Comparison of ENCODE assay signal across 29 cellular contexts in genomic region chr1:194362327-194362726, GRCh38.
"Had no signal": no experiment of that assay in that cellular context is flagged by ENCODE, and none has a peak within 500 bp of the region (broad histone marks: within the 10 kb centered on the region; RNA-seq: fewer than 3 reads in every experiment).

No MANE protein-coding gene starts in this region.

- H3K36me3 ChIP-seq: neutrophil, pancreas, prostate gland, right atrium auricular region, right lobe of liver, sigmoid colon, suprapubic skin, tibial artery, transverse colon, upper lobe of right lung, uterus had no signal

- H3K4me1 ChIP-seq: pancreas, prostate gland, right atrium auricular region, right lobe of liver, sigmoid colon, suprapubic skin, testis, tibial artery, transverse colon, upper lobe of right lung, uterus had no signal

- ATAC-seq: naive thymus-derived CD8-positive, alpha-beta T cell; natural killer cell treated with Interleukin-12 subunit alpha and Interleukin-12 subunit beta and Interleukin-15 and Interleukin-18, amount 100 ng/mL, for 72 hours; pancreas; right lobe of liver; stimulated activated naive B cell treated with anti-CD40 and anti-IgM and Interleukin-4, amounts not matched to agents 10 μg/mL and 1 μg/mL and 100 μg/mL, for 72 hours; stimulated activated naive CD8-positive, alpha-beta T cell treated with anti-CD3 and anti-CD28 coated beads, Interleukin-15, amount 100 ng/mL, for 72 hours; upper lobe of right lung had no signal

- H3K4me1 Mint-ChIP-seq: naive thymus-derived CD8-positive, alpha-beta T cell; nephron progenitor cell; neural crest cell; stimulated activated effector memory CD8-positive, alpha-beta T cell treated with anti-CD3 and anti-CD28 coated beads, Interleukin-12 subunit alpha, Interleukin-12 subunit beta, amount 100 ng/mL, for 72 hours; stimulated activated naive B cell treated with anti-CD40 and anti-IgM and Interleukin-4, amounts not matched to agents 10 μg/mL and 1 μg/mL and 100 μg/mL, for 72 hours; stimulated activated naive CD8-positive, alpha-beta T cell treated with anti-CD3 and anti-CD28 coated beads, Interleukin-15, amount 100 ng/mL, for 72 hours had no signal

- H3K27ac Mint-ChIP-seq: naive thymus-derived CD8-positive, alpha-beta T cell; natural killer cell treated with Interleukin-12 subunit alpha and Interleukin-12 subunit beta and Interleukin-15 and Interleukin-18, amount 100 ng/mL, for 72 hours; nephron progenitor cell; stimulated activated effector memory CD8-positive, alpha-beta T cell treated with anti-CD3 and anti-CD28 coated beads, Interleukin-12 subunit alpha, Interleukin-12 subunit beta, amount 100 ng/mL, for 72 hours; stimulated activated naive B cell treated with anti-CD40 and anti-IgM and Interleukin-4, amounts not matched to agents 10 μg/mL and 1 μg/mL and 100 μg/mL, for 72 hours; stimulated activated naive CD8-positive, alpha-beta T cell treated with anti-CD3 and anti-CD28 coated beads, Interleukin-15, amount 100 ng/mL, for 72 hours; type B pancreatic cell had no signal

- H3K36me3 Mint-ChIP-seq: naive thymus-derived CD8-positive, alpha-beta T cell; natural killer cell treated with Interleukin-12 subunit alpha and Interleukin-12 subunit beta and Interleukin-15 and Interleukin-18, amount 100 ng/mL, for 72 hours; stimulated activated effector memory CD8-positive, alpha-beta T cell treated with anti-CD3 and anti-CD28 coated beads, Interleukin-12 subunit alpha, Interleukin-12 subunit beta, amount 100 ng/mL, for 72 hours; stimulated activated naive B cell treated with anti-CD40 and anti-IgM and Interleukin-4, amounts not matched to agents 10 μg/mL and 1 μg/mL and 100 μg/mL, for 72 hours; type B pancreatic cell had no signal

- H3K4me3 Mint-ChIP-seq: naive thymus-derived CD8-positive, alpha-beta T cell; natural killer cell treated with Interleukin-12 subunit alpha and Interleukin-12 subunit beta and Interleukin-15 and Interleukin-18, amount 100 ng/mL, for 72 hours; nephron progenitor cell; neural crest cell; stimulated activated effector memory CD8-positive, alpha-beta T cell treated with anti-CD3 and anti-CD28 coated beads, Interleukin-12 subunit alpha, Interleukin-12 subunit beta, amount 100 ng/mL, for 72 hours; stimulated activated naive B cell treated with anti-CD40 and anti-IgM and Interleukin-4, amounts not matched to agents 10 μg/mL and 1 μg/mL and 100 μg/mL, for 72 hours; stimulated activated naive CD8-positive, alpha-beta T cell treated with anti-CD3 and anti-CD28 coated beads, Interleukin-15, amount 100 ng/mL, for 72 hours; type B pancreatic cell had no signal

- H3K9me3 Mint-ChIP-seq: naive thymus-derived CD8-positive, alpha-beta T cell; nephron progenitor cell; stimulated activated effector memory CD8-positive, alpha-beta T cell treated with anti-CD3 and anti-CD28 coated beads, Interleukin-12 subunit alpha, Interleukin-12 subunit beta, amount 100 ng/mL, for 72 hours; stimulated activated naive CD8-positive, alpha-beta T cell treated with anti-CD3 and anti-CD28 coated beads, Interleukin-15, amount 100 ng/mL, for 72 hours; type B pancreatic cell had no signal

- H3K9me3 ChIP-seq: neutrophil, pancreas, prostate gland, right atrium auricular region, right lobe of liver, sigmoid colon, suprapubic skin, testis, tibial artery, transverse colon, upper lobe of right lung, uterus had no signal

- H3K27me3 ChIP-seq: neutrophil, pancreas, right atrium auricular region, right lobe of liver, sigmoid colon, suprapubic skin, testis, tibial artery, transverse colon, upper lobe of right lung, uterus had no signal

- DNase-seq: naive thymus-derived CD8-positive, alpha-beta T cell; nephron progenitor cell; nucleus accumbens; pancreas; retina; right lobe of liver; sigmoid colon; small intestine; stimulated activated CD4-positive, alpha-beta T cell treated with anti-CD3 and anti-CD28 coated beads, Interleukin-15, amount 100 ng/mL, for 24 hours; stimulated activated CD4-positive, alpha-beta T cell treated with anti-CD3 and anti-CD28 coated beads, Interleukin-2, amount 100 ng/mL, for 24 hours; stimulated activated CD4-positive, alpha-beta T cell treated with anti-CD3 and anti-CD28 coated beads, Interleukin-2, amount 100 ng/mL, for 48 hours; stimulated activated CD4-positive, alpha-beta T cell treated with anti-CD3 and anti-CD28 coated beads, Interleukin-4, amount 100 ng/mL, for 24 hours; stimulated activated naive B cell treated with anti-CD40 and anti-IgM and Interleukin-4, amounts not matched to agents 10 μg/mL and 1 μg/mL and 100 μg/mL, for 72 hours; stimulated activated naive CD4-positive, alpha-beta T cell treated with Interleukin-2 at 50 U/mL for 16 hours; stimulated activated naive CD8-positive, alpha-beta T cell treated with anti-CD3 and anti-CD28 coated beads, Interleukin-15, amount 100 ng/mL, for 72 hours; substantia nigra; testis; tibial artery; transverse colon; upper lobe of right lung; uterus had no signal

- H3K27ac ChIP-seq: neutrophil, pancreas, prostate gland, right atrium auricular region, right lobe of liver, sigmoid colon, suprapubic skin, testis, tibial artery, transverse colon, upper lobe of right lung, uterus had no signal

- H3K4me3 ChIP-seq: pancreas, prostate gland, right atrium auricular region, right lobe of liver, sigmoid colon, suprapubic skin, testis, tibial artery, transverse colon, upper lobe of right lung, uterus had no signal

- H3K27me3 Mint-ChIP-seq: natural killer cell treated with Interleukin-12 subunit alpha and Interleukin-12 subunit beta and Interleukin-15 and Interleukin-18, amount 100 ng/mL, for 72 hours; stimulated activated naive B cell treated with anti-CD40 and anti-IgM and Interleukin-4, amounts not matched to agents 10 μg/mL and 1 μg/mL and 100 μg/mL, for 72 hours; type B pancreatic cell had no signal
